In the genomic region with DNA sequence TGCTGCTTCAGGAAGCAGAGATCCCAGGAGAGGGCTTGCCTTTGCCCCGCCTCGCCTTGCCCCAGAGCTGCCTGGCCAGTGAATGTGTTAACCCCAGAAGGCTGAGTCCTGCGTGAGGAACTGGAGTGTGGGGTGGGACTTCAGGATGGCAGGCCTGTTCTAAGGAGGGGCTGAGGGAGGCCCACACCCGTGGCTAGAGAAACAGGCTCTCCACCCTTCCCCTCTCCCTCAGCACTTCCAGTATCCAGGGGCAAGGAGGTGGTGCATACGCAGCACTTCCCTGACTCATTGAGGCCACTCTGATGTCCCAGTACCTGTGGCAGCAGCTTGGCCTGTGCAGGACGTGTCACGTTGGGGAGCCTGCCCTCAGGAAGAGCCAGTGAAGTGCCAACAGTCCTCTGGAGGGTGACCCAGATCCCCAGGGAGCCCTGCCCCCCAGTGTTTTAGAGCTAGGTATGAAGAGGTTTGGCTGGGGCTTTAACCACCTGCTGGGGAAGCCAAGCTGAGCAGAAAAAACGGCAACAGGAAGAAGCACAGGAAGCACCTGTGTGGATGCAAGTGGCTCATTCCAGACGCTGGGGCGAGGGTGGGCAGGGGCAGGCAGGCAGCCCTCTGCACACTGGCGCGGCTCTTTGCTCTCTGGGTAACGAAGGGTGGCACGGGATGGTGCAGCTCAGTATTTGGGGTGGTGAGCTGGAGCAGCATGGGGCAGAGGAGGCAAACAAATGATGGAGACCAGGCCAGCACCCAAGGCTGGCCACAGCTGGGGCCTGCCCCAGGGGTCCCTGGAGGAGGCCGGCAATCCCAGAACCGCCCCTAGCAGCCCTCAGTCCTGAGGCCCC, we compare ENCODE assay signal across 9 cellular contexts. TPM values are rescaled to one million over a fixed set of nuclear protein-coding genes. Genes with fewer than 3 reads are reported as not detected.
DNase-seq lines count a peak whose midpoint lies in the region; ATAC-seq and TF ChIP-seq lines count a peak whose summit lies in the region.
"Had no signal": no experiment of that assay in that cellular context is flagged by ENCODE, and none has a peak within 500 bp of the region (broad histone marks: within the 10 kb centered on the region; RNA-seq: fewer than 3 reads in every experiment).

No MANE protein-coding gene starts in this region.

- H3K27me3 Mint-ChIP-seq in activated CD4-positive, alpha-beta memory T cell treated with anti-CD3 and anti-CD28 coated beads for 36 hours: no peaks in the 10 kb centered on the region
- H3K27me3 Mint-ChIP-seq: brain had no signal

- CTCF ChIA-PET in HEK293 (lab: Yijun Ruan, JAX): interaction anchor here (0.6 to 5.5 kb wide), 38 partner anchors 8 to 619 kb away, joined by 3 to 119 read pairs (median 4); a partner anchor contains a TSS
- CTCF ChIA-PET in activated CD4-positive, alpha-beta memory T cell treated with anti-CD3 and anti-CD28 coated beads for 36 hours (lab: Charles Lee): interaction anchor here (0.6 to 5.9 kb wide), 50 partner anchors 8 to 420 kb away, joined by 3 to 243 read pairs (median 4); a partner anchor contains a TSS

- H3K36me3 Mint-ChIP-seq in activated CD4-positive, alpha-beta memory T cell treated with anti-CD3 and anti-CD28 coated beads for 36 hours: peaks cover 7% of the 10 kb centered on the region

- ATAC-seq in left lung (peak; percentile 10), HG03571 (IDR thresholded peaks at IDR 0.05; ENCODE audit: unreplicated experiment) (no peak), GM19455 (IDR thresholded peaks at IDR 0.05; ENCODE audit: unreplicated experiment) (no peak)

- H3K36me3 ChIP-seq in HEK293 (ENCODE audit: control insufficient read depth in 2 of 2, insufficient read depth in 1 of 2, low read length in 2 of 2) (peaks cover 0 to 51% of the 10 kb centered on the region in 2 experiments; a peak in 2 of 3 replicates), left lung (peaks cover 0 to 68% of the 10 kb centered on the region in 2 donors)

- H3K4me1 ChIP-seq in HEK293 (ENCODE audit: control insufficient read depth, insufficient read depth, low read length) (0 out of 2 replicates have a peak, but pooled peaks cover 2% of the 10 kb centered on the region), left lung (peaks cover 8 to 49% of the 10 kb centered on the region in 2 donors)

- H3K9me3 ChIP-seq in HEK293 (ENCODE audit: control insufficient read depth, insufficient read depth, low read depth, low read length): no peaks in the 10 kb centered on the region
- H3K9me3 ChIP-seq in left lung: no peaks in the 10 kb centered on the region

- H3K27ac Mint-ChIP-seq in activated CD4-positive, alpha-beta memory T cell treated with anti-CD3 and anti-CD28 coated beads for 36 hours: peak overlapping the region; percentile 89

- H3K4me3 Mint-ChIP-seq in activated CD4-positive, alpha-beta memory T cell treated with anti-CD3 and anti-CD28 coated beads for 36 hours: peak overlapping the region; percentile 32
- H3K4me3 Mint-ChIP-seq: brain had no signal

- no peak overlapping the region for H3K27ac ChIP-seq in HEK293 (ENCODE audit: extremely low read depth, low read depth, low read length)
- peak overlapping the region in 1 of 2 donors; percentile 48 for H3K27ac ChIP-seq in left lung

- DNase-seq in COR-L47 (lab: John Stamatoyannopoulos, UW): peak; percentile 46
- DNase-seq in activated CD4-positive, alpha-beta memory T cell treated with anti-CD3 and anti-CD28 coated beads for 36 hours: peak; percentile 49
- DNase-seq in left lung: peak in 1 of 2 donors; percentile 39
- DNase-seq in GM19238 (ENCODE audit: insufficient read length, low spot score): no peak
- no peak for DNase-seq in putamen (ENCODE audit: low spot score)

- TF ChIP-seq CTCF in HEK293 (tag by site-specific recombination; IDR thresholded peaks at IDR 0.05) (no peak), left lung (IDR thresholded peaks at IDR 0.05) (no peak)

- no peak overlapping the region for H3K4me3 ChIP-seq in HEK293 (ENCODE audit: low read depth, low read length)
- no peak overlapping the region for H3K4me3 ChIP-seq in left lung

- H3K27me3 ChIP-seq in left lung: no peaks in the 10 kb centered on the region

- H3K9me3 Mint-ChIP-seq in activated CD4-positive, alpha-beta memory T cell treated with anti-CD3 and anti-CD28 coated beads for 36 hours: no peaks in the 10 kb centered on the region
- H3K9me3 Mint-ChIP-seq: brain had no signal

- H3K4me1 Mint-ChIP-seq in activated CD4-positive, alpha-beta memory T cell treated with anti-CD3 and anti-CD28 coated beads for 36 hours (ENCODE audit: low read depth): peaks cover 35% of the 10 kb centered on the region

- intact Hi-C loops in activated CD4-positive, alpha-beta memory T cell treated with anti-CD3 and anti-CD28 coated beads for 36 hours (cut with micrococcal nuclease): loop anchor here (1.0 to 5.0 kb wide), 4 partner anchors 8 to 115 kb away; a partner anchor contains a TSS
- intact Hi-C loops in left lung (cut with DNase I): loop anchor here (10.0 kb wide), 2 partner anchors 97 to 107 kb away; a partner anchor contains a TSS

- POLR2A ChIA-PET in HEK293 (lab: Yijun Ruan, JAX): interaction anchor here (0.5 to 1.7 kb wide), 4 partner anchors 14 to 383 kb away, joined by 3 to 14 read pairs (median 6); a partner anchor contains a TSS
- POLR2A ChIA-PET in activated CD4-positive, alpha-beta memory T cell treated with anti-CD3 and anti-CD28 coated beads for 36 hours (lab: Charles Lee): interaction anchor here (0.7 to 2.5 kb wide), 7 partner anchors 10 to 120 kb away, joined by 3 to 30 read pairs (median 6); a partner anchor contains a TSS

TF ChIP-seq in HEK293, 187 proteins besides CTCF, POLR2A, EP300 and RAD21:
- TF ChIP-seq ZNF121 (tag by site-specific recombination; IDR thresholded peaks at IDR 0.05): no peak
- 0 out of 2 replicates have a peak, but pooled peaks have one; percentile 25 for TF ChIP-seq KLF1 (tag by site-specific recombination; IDR thresholded peaks at IDR 0.05)
- no peak for TF ChIP-seq YY2 (tag by site-specific recombination; IDR thresholded peaks at IDR 0.05)
- peak; percentile 84 for TF ChIP-seq ZIC2 (tag by site-specific recombination; IDR thresholded peaks at IDR 0.05)
- TF ChIP-seq, protein P1, sequence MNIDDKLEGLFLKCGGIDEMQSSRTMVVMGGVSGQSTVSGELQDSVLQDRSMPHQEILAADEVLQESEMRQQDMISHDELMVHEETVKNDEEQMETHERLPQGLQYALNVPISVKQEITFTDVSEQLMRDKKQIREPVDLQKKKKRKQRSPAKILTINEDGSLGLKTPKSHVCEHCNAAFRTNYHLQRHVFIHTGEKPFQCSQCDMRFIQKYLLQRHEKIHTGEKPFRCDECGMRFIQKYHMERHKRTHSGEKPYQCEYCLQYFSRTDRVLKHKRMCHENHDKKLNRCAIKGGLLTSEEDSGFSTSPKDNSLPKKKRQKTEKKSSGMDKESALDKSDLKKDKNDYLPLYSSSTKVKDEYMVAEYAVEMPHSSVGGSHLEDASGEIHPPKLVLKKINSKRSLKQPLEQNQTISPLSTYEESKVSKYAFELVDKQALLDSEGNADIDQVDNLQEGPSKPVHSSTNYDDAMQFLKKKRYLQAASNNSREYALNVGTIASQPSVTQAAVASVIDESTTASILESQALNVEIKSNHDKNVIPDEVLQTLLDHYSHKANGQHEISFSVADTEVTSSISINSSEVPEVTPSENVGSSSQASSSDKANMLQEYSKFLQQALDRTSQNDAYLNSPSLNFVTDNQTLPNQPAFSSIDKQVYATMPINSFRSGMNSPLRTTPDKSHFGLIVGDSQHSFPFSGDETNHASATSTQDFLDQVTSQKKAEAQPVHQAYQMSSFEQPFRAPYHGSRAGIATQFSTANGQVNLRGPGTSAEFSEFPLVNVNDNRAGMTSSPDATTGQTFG (tag by site-specific recombination; IDR thresholded peaks at IDR 0.05; ENCODE audit: borderline replicate concordance): no peak

RNA-seq across cellular contexts. Expression of a gene that starts 14.7 kb away (rescaled TPM):
- 10 to 100 TPM; 48.9 to 51.5 TPM for total RNA-seq in activated CD4-positive, alpha-beta memory T cell treated with anti-CD3 and anti-CD28 coated beads for 36 hours
- 10 to 100 TPM; 27.8 to 35.1 TPM for total RNA-seq in left lung

RNA-seq across cellular contexts. Expression of a gene that starts 19.0 kb away (rescaled TPM):
- 10 to 100 TPM; 33.4 to 37.9 TPM for total RNA-seq in activated CD4-positive, alpha-beta memory T cell treated with anti-CD3 and anti-CD28 coated beads for 36 hours
- 100 to 1,000 TPM in 1 of 2 donors, 10 to 100 TPM in 1; 76.4 to 123 TPM for total RNA-seq in left lung

Comparison
In these comparisons a context has a peak if more than half of its experiments do, and no peak if none do; other contexts are left out.
1. DNase-seq: peak in COR-L47 (single experiment) and activated CD4-positive, alpha-beta memory T cell treated with anti-CD3 and anti-CD28 coated beads for 36 hours (single experiment); none in GM19238 (single experiment) and putamen (single experiment).